ENCODE assay signal across 13 cellular contexts in the genomic region with DNA sequence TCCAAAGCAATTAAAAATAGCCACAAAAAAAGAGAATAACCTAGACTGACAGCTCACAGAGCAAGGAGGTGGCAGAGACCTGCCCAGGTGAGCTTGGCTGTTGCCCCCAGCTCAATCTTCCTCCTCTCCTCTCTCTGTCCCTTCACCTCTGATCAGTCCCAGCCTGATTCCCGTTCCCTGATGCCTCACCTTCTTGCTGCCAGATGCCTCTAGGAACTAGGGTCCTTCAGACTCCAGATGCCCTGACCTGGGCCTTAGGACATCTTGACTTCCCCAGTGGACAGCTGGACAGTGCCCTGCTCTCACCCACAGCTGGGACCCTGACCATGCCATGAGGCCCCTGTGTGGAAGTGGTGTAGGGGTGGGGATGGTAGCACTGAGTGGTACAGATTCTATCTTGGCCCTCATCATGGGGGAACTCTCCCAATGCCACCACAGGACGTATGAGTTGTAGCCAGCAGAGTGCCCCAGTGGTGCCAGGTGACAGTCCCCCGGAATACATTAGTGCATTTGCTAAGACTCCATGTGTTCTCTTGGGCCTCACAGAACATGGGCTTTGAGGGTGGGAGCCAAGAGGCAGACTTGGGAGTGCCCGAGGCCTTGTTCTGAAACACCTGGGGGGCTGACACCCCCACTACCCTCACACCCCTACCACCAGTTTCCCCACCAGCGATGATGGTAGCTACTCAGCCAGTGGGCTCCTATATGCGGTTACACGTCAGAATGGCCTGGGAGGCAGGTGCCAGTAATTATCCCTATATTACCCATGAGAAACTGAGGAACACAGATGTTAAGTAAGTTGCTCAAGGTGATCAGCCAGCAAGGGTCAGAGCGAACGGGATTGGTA. TPM values are rescaled to one million over a fixed set of nuclear protein-coding genes. Genes with fewer than 3 reads are reported as not detected.
DNase-seq lines count a peak whose midpoint lies in the region; ATAC-seq and TF ChIP-seq lines count a peak whose summit lies in the region.
"Had no signal": no experiment of that assay in that cellular context is flagged by ENCODE, and none has a peak within 500 bp of the region (broad histone marks: within the 10 kb centered on the region; RNA-seq: fewer than 3 reads in every experiment).

No MANE protein-coding gene starts in this region.

- no peak overlapping the region for H2BK15ac ChIP-seq in IMR-90 (ENCODE audit: low read depth, low read length)

- peaks cover 18% of the 10 kb centered on the region; the same call in 1 of the 2 replicates for H3K36me3 ChIP-seq in IMR-90 (ENCODE audit: control insufficient read depth, insufficient read depth, low read length)
- H3K36me3 ChIP-seq in colonic mucosa: no peaks in the 10 kb centered on the region
- peaks cover 0 to 29% (median 25%) of the 10 kb centered on the region in 4 donors for H3K36me3 ChIP-seq in stomach

- H3K4ac ChIP-seq in IMR-90 (ENCODE audit: low read depth, low read length): peak overlapping the region; percentile 49

- peak overlapping the region; percentile 69 for H2AK5ac ChIP-seq in IMR-90 (ENCODE audit: low read depth, low read length)

- H3K4me3 ChIP-seq in IMR-90 (ENCODE audit: insufficient read depth, low read depth, low read length) (peak overlapping the region; percentile 55; the same call in 1 of the 2 replicates), colonic mucosa (peak overlapping the region; percentile 8), stomach (peak overlapping the region; percentile 56 to 73 (median 58))
- H3K4me3 ChIP-seq: SK-N-MC had no signal

- TF ChIP-seq POLR2A in IMR-90 (IDR thresholded peaks at IDR 0.05; ENCODE audit: low read depth, low read length) (peak; percentile 40; the same call in 1 of the 2 replicates), stomach (IDR thresholded peaks at IDR 0.05) (no peak)

- no peaks in the 10 kb centered on the region; the same call in 1 of the 2 replicates for H4K20me1 ChIP-seq in IMR-90 (ENCODE audit: insufficient read depth, low read length)

- peak overlapping the region; percentile 51; the same call in 1 of the 2 replicates for H3K14ac ChIP-seq in IMR-90 (replicated peaks; ENCODE audit: low read depth, low read length)

- ATAC-seq in IMR-90 (ENCODE audit: low read depth) (no peak), GM21825 (IDR thresholded peaks at IDR 0.05; ENCODE audit: unreplicated experiment) (no peak)

- H3K9me3 ChIP-seq in IMR-90 (ENCODE audit: control insufficient read depth, insufficient read depth, low read length) (no peaks in the 10 kb centered on the region), colonic mucosa (no peaks in the 10 kb centered on the region), stomach (no peaks in the 10 kb centered on the region)

- intact Hi-C loops in IMR-90 (cut with micrococcal nuclease): no loop called here
- intact Hi-C loops in colonic mucosa (cut with DNase I): no loop called here
- intact Hi-C loops in stomach (cut with DNase I; ENCODE audit: low total_unique reads): no loop called here

- TF ChIP-seq RAD21 in IMR-90 (IDR thresholded peaks at IDR 0.05; ENCODE audit: low read length): no peak

- peaks cover 3 to 63% of the 10 kb centered on the region in 2 experiments; a peak in 3 of 4 replicates for H3K79me1 ChIP-seq in IMR-90 (ENCODE audit: low read depth in 1 of 2, low read length in 2 of 2)

- TF ChIP-seq EP300 in stomach (IDR thresholded peaks at IDR 0.05): no peak

- H4K5ac ChIP-seq in IMR-90 (ENCODE audit: low read depth, low read length): no peak overlapping the region

- no peaks in the 10 kb centered on the region for H3K27me3 ChIP-seq in IMR-90 (ENCODE audit: control insufficient read depth, insufficient read depth, low read length)
- H3K27me3 ChIP-seq in colonic mucosa: no peaks in the 10 kb centered on the region
- H3K27me3 ChIP-seq in stomach: no peaks in the 10 kb centered on the region

- dilution Hi-C loops in IMR-90 (cut with HindIII; ENCODE audit: low sequenced_read_pairs, unreplicated experiment): no loop called here

- no peak for TF ChIP-seq CTCF in IMR-90 (conservative IDR thresholded peaks at IDR 0.05; ENCODE audit: low read depth, low read length)
- TF ChIP-seq CTCF in colonic mucosa (IDR thresholded peaks at IDR 0.05): no peak
- TF ChIP-seq CTCF in stomach (IDR thresholded peaks at IDR 0.05): no peak

- H2AFZ ChIP-seq in IMR-90 (replicated peaks; ENCODE audit: low read length, poor library complexity): peak overlapping the region; percentile 24

- H3K9me1 ChIP-seq in IMR-90 (ENCODE audit: insufficient read depth, low read length): peaks cover 24% of the 10 kb centered on the region

- peak overlapping the region; percentile 29; the same call in 1 of the 2 replicates for H2BK120ac ChIP-seq in IMR-90 (ENCODE audit: low read depth, low read length)

- peaks cover 53% of the 10 kb centered on the region for H3K4me1 ChIP-seq in IMR-90 (ENCODE audit: control insufficient read depth, insufficient read depth, low read length)
- H3K4me1 ChIP-seq in colonic mucosa: peaks cover 18% of the 10 kb centered on the region
- peaks cover 78 to 89% (median 83%) of the 10 kb centered on the region in 4 donors for H3K4me1 ChIP-seq in stomach

- CTCF ChIA-PET in IMR-90 (lab: Yijun Ruan, JAX): no interaction called here

- WGBS in IMR-90 (ENCODE audit: extremely low coverage in 2 of 2, insufficient read length in 1 of 2), 2 experiments: 100% methylated on average over 5 of the region's 9 CpGs; no CpG with 5 or more reads in 1 of the 2 experiments
- 78 to 85% (median 82%) methylated on average over 9 of the region's 9 CpGs for WGBS in stomach, 5 donors

- H2BK5ac ChIP-seq in IMR-90 (ENCODE audit: low read depth, low read length, poor library complexity, severe bottlenecking): peak overlapping the region; percentile 49

- no peak overlapping the region for H4K8ac ChIP-seq in IMR-90 (ENCODE audit: low read depth in 2 of 2, low read length in 2 of 2)

- POLR2A ChIA-PET in IMR-90 (lab: Charles Lee; ENCODE audit: unreplicated experiment): no interaction called here

- H3K9ac ChIP-seq in IMR-90 (ENCODE audit: low read depth, low read length) (peak overlapping the region; percentile 17; the same call in 1 of the 2 replicates), colonic mucosa (ENCODE audit: low read depth in 2 of 2, low read length in 2 of 2) (peak overlapping the region; percentile 54 to 70)

- H3K27ac ChIP-seq in IMR-90 (ENCODE audit: insufficient read depth, low read length) (peak overlapping the region; percentile 8; the same call in 1 of the 2 replicates), colonic mucosa (peak overlapping the region; percentile 9), stomach (peak overlapping the region; percentile 34 to 92 (median 89))
- H3K27ac ChIP-seq: SK-N-MC had no signal

- H3K23ac ChIP-seq in IMR-90 (ENCODE audit: low read depth, low read length): peak overlapping the region; percentile 61; the same call in 1 of the 2 replicates

- H3K18ac ChIP-seq in IMR-90 (ENCODE audit: low read depth, low read length): 0 out of 2 replicates have a peak overlapping the region, but pooled peaks have one; percentile 7

- H2BK20ac ChIP-seq in IMR-90 (ENCODE audit: low read depth, low read length): peak overlapping the region; percentile 12; the same call in 1 of the 2 replicates

- BruUV-seq in IMR-90 (replicated peaks; lab: Mats Ljungman, UMichigan): no TSS peak

- H4K91ac ChIP-seq in IMR-90 (ENCODE audit: insufficient read depth, low read depth, low read length): peak overlapping the region; percentile 32

- H3K4me2 ChIP-seq in IMR-90 (ENCODE audit: low read depth, low read length): peak overlapping the region; percentile 84

- DNase-seq in IMR-90: no peak
- DNase-seq in colonic mucosa: no peak
- peak; percentile 54 to 85 for DNase-seq in lung microvascular endothelial cell (ENCODE audit: low read depth in 2 of 2)
- DNase-seq in stomach: no peak
- DNase-seq in NCI-H2107 (lab: John Stamatoyannopoulos, UW): no peak
- DNase-seq in 8988T: no peak
- no peak for DNase-seq in ureter (ENCODE audit: low spot score)
- DNase-seq: cortex of kidney; DMS153; NCI-H187 treated with DMSO at 0.1 percent for 48 hours; stimulated activated CD4-positive, alpha-beta T cell treated with anti-CD3 and anti-CD28 coated beads, Interleukin-12 subunit alpha, Interleukin-12 subunit beta, amount 100 ng/mL, for 4 hours had no signal

- no peak overlapping the region for H3K56ac ChIP-seq in IMR-90 (ENCODE audit: extremely low read depth, insufficient read depth, low read length)

- peak overlapping the region; percentile 22 for H2AK9ac ChIP-seq in IMR-90 (replicated peaks; ENCODE audit: low read depth, low read length, poor library complexity)

- in situ Hi-C loops in IMR-90 (cut with MboI; ENCODE audit: low sequenced_read_pairs): loop anchor here (25.0 kb wide), 4 partner anchors 1036 to 1839 kb away; partner anchors contain the start of genes CSGALNACT2 and HNRNPF

TF ChIP-seq in IMR-90, 13 proteins besides CTCF, POLR2A, EP300 and RAD21 (continues in another document):
- no peak for TF ChIP-seq CHD1 (IDR thresholded peaks at IDR 0.05; ENCODE audit: low read depth, low read length)
- TF ChIP-seq MAFK (IDR thresholded peaks at IDR 0.05; ENCODE audit: low read depth, low read length): no peak
- no peak for TF ChIP-seq SMC3 (IDR thresholded peaks at IDR 0.05; ENCODE audit: low read depth, low read length)

RNA-seq across cellular contexts. Expression of gene DEPP1, which starts 2.0 kb away (rescaled TPM):
- 11.7 and 13.6 TPM in 2 replicates for total RNA-seq in IMR-90 (2012; rRNA removed)
- 19.7 and 30.0 TPM in 2 replicates for polyA plus RNA-seq in IMR-90 (2012; rRNA removed)
- polyA plus RNA-seq in IMR-90 (2012; cell fraction: cytosol; rRNA removed): 16.4 and 30.1 TPM in 2 replicates
- 18.4 and 24.2 TPM in 2 replicates for polyA plus RNA-seq in IMR-90 (2012; cell fraction: nucleus; rRNA removed; ENCODE audit: low replicate concordance)
- total RNA-seq in colonic mucosa: 10 to 100 TPM; 11.1 to 20.2 TPM
- total RNA-seq in lung microvascular endothelial cell: 164 and 225 TPM in 2 replicates
- 10 to 100 TPM in 4 of 5 donors, 1 to 10 TPM in 1; 9.8 to 72.9 (median 29.0) TPM for total RNA-seq in stomach
- 10 to 100 TPM; 24.4 to 65.1 (median 42.0) TPM for polyA plus RNA-seq in stomach
- total RNA-seq in ureter: 62.7 TPM

RNA-seq across cellular contexts. Expression of gene RASSF4, which starts 17.0 kb away (rescaled TPM):
- 5.9 and 6.1 TPM in 2 replicates for total RNA-seq in IMR-90 (2012; rRNA removed)
- 8.6 and 10.1 TPM in 2 replicates for polyA plus RNA-seq in IMR-90 (2012; rRNA removed)
- 4.5 and 6.1 TPM in 2 replicates for polyA plus RNA-seq in IMR-90 (2012; cell fraction: cytosol; rRNA removed)
- 46.1 and 53.0 TPM in 2 replicates for polyA plus RNA-seq in IMR-90 (2012; cell fraction: nucleus; rRNA removed; ENCODE audit: low replicate concordance)
- total RNA-seq in colonic mucosa: 10 to 100 TPM; 13.1 to 19.9 TPM
- 6.1 and 14.1 TPM in 2 replicates for total RNA-seq in lung microvascular endothelial cell
- total RNA-seq in stomach: 10 to 100 TPM in 4 of 5 donors, 1 to 10 TPM in 1; 7.8 to 74.5 (median 22.7) TPM
- polyA plus RNA-seq in stomach: 10 to 100 TPM in 2 of 3 donors, 1 to 10 TPM in 1; 7.8 to 13.7 (median 10.4) TPM
- total RNA-seq in ureter: 22.7 TPM

RNA-seq across cellular contexts. Expression of gene ZNF22, which starts 24.1 kb away (rescaled TPM):
- total RNA-seq in IMR-90 (2012; rRNA removed) (12.4 and 18.6 TPM in 2 replicates), colonic mucosa (10 to 100 TPM; 16.5 to 17.3 TPM), lung microvascular endothelial cell (30.1 and 39.3 TPM in 2 replicates), stomach (10 to 100 TPM in 3 of 5 donors, 1 to 10 TPM in 1, under 1 TPM in 1; 0.58 to 39.8 (median 13.4) TPM), ureter (21.2 TPM)
- polyA plus RNA-seq in IMR-90 (2012; rRNA removed) (8.4 and 10.6 TPM in 2 replicates), stomach (10 to 100 TPM; 12.1 to 23.5 (median 20.2) TPM)
- polyA plus RNA-seq in IMR-90 (2012; cell fraction: cytosol; rRNA removed): 1.7 and 2.4 TPM in 2 replicates
- 0.39 and 4.0 TPM in 2 replicates for polyA plus RNA-seq in IMR-90 (2012; cell fraction: nucleus; rRNA removed; ENCODE audit: low replicate concordance)

Comparison
In these comparisons a context has a peak if more than half of its experiments do, and no peak if none do; other contexts are left out.
1. DNase-seq: peak in lung microvascular endothelial cell (2 of 2); none in IMR-90 (single experiment), colonic mucosa (single experiment), stomach (single experiment), NCI-H2107 (single experiment), 8988T (single experiment) and ureter (single experiment).
2. H3K27ac ChIP-seq: peak in every context shown above with its lines; median percentile 89 in stomach; 9 in colonic mucosa; 8 in IMR-90.
3. H3K4me3 ChIP-seq: peak in every context shown above with its lines; median percentile 58 in stomach; 55 in IMR-90; 8 in colonic mucosa.